Comparison of ENCODE assay signal across 18 cellular contexts in the genomic region with DNA sequence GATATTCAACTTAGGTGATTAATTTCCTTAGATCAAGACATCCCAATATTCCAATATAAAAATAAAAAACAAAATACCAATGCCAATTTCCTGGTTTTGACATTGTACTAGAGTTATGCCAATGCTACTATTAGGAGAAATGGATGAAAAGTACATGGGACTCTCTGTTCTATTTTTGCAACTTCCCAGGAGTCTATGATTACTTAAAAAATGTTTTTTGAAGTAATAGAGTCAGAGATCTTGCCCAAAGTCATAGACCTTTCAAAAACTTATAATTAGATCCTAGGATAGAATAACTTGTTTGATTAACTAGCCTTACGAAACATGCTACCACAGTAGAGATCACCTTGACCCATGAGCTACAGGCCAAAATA.
A peak's percentile ranks its signal among the peaks of the same experiment; 100 is the strongest.
DNase-seq lines count a peak whose midpoint lies in the region; ATAC-seq, FAIRE-seq and TF ChIP-seq lines count a peak whose summit lies in the region.
"Had no signal": no experiment of that assay in that cellular context is flagged by ENCODE, and none has a peak within 500 bp of the region (broad histone marks: within the 10 kb centered on the region; RNA-seq: fewer than 3 reads in every experiment).

No MANE protein-coding gene starts in this region.

- no peak overlapping the region for H3K4me3 Mint-ChIP-seq in astrocyte (ENCODE audit: unreplicated experiment)
- H3K4me3 Mint-ChIP-seq: B cell; CD4-positive, alpha-beta T cell had no signal

- no peak overlapping the region for H3K23ac ChIP-seq in H1 (ENCODE audit: insufficient read length)

- peak; percentile 41 for FAIRE-seq in astrocyte (lab: Jason Lieb, UNC)
- peak; percentile 52 for FAIRE-seq in H1 (lab: Jason Lieb, UNC)
- FAIRE-seq: GM12878 had no signal

- H3K36me3 ChIP-seq in astrocyte (ENCODE audit: insufficient read depth, low read length) (no peaks in the 10 kb centered on the region), H1 (ENCODE audit: control insufficient read depth in 2 of 4, insufficient read depth in 4 of 4, low read length in 3 of 4) (no peaks in the 10 kb centered on the region), gastroesophageal sphincter (no peaks in the 10 kb centered on the region), suprapubic skin (no peaks in the 10 kb centered on the region)
- H3K36me3 ChIP-seq: HAP-1 had no signal

- no peaks in the 10 kb centered on the region for H3K9me3 ChIP-seq in astrocyte (ENCODE audit: insufficient read depth, low read depth, low read length)
- no peaks in the 10 kb centered on the region for H3K9me3 ChIP-seq in H1 (ENCODE audit: insufficient read depth in 2 of 2, low read depth in 1 of 2, low read length in 1 of 2)
- no peaks in the 10 kb centered on the region for H3K9me3 ChIP-seq in gastroesophageal sphincter
- no peaks in the 10 kb centered on the region for H3K9me3 ChIP-seq in suprapubic skin
- H3K9me3 ChIP-seq: HAP-1 had no signal

- no peak overlapping the region for H2AFZ ChIP-seq in astrocyte (ENCODE audit: low read depth, low read length)
- no peak overlapping the region for H2AFZ ChIP-seq in H1 (ENCODE audit: low read length)

- no peak overlapping the region for H2BK120ac ChIP-seq in H1 (replicated peaks; ENCODE audit: low read depth, low read length)

- no peak overlapping the region for H3K56ac ChIP-seq in H1 (replicated peaks; ENCODE audit: insufficient read length, low read depth, low read length)

- H3K27me3 Mint-ChIP-seq in astrocyte (ENCODE audit: low read depth, unreplicated experiment): no peaks in the 10 kb centered on the region

- H3K9me3 Mint-ChIP-seq in astrocyte (ENCODE audit: unreplicated experiment): no peaks in the 10 kb centered on the region
- H3K9me3 Mint-ChIP-seq: CD4-positive, alpha-beta T cell had no signal

- 89% methylated on average over 1 of the region's 1 CpG; no CpG with 5 or more reads in 1 of the 2 experiments for WGBS in H1 (ENCODE audit: extremely low coverage in 1 of 2, insufficient coverage in 1 of 2, insufficient read length in 1 of 2, insufficient replicate concordance in 2 of 2, low coverage in 1 of 2, low lambda C conversion rate in 2 of 2, missing lambda C conversion rate in 1 of 2), 2 experiments
- WGBS in gastroesophageal sphincter (ENCODE audit: low coverage in 1 of 2), 2 donors: 50 to 100% methylated on average over 1 of the region's 1 CpG
- WGBS in suprapubic skin: 92% methylated on average over 1 of the region's 1 CpG

- H3K4me3 ChIP-seq in astrocyte (ENCODE audit: insufficient read depth, low read depth, low read length) (no peak overlapping the region), H1 (ENCODE audit: extremely low read depth in 1 of 4, insufficient read depth in 2 of 4, low read depth in 3 of 4, low read length in 4 of 4) (no peak overlapping the region), gastroesophageal sphincter (no peak overlapping the region), suprapubic skin (no peak overlapping the region)
- H3K4me3 ChIP-seq: GM12878, HAP-1 had no signal

- no peaks in the 10 kb centered on the region for H4K20me1 ChIP-seq in astrocyte (ENCODE audit: insufficient read depth, low read length)
- no peaks in the 10 kb centered on the region for H4K20me1 ChIP-seq in H1 (replicated peaks in 1 of 2; ENCODE audit: control insufficient read depth in 1 of 2, insufficient read depth in 2 of 2, low read length in 2 of 2)

- no peaks in the 10 kb centered on the region for H3K23me2 ChIP-seq in H1 (ENCODE audit: low read depth, low read length)

- H2BK20ac ChIP-seq in H1 (ENCODE audit: low read length): no peak overlapping the region

- no peak overlapping the region for H3K9ac ChIP-seq in astrocyte (ENCODE audit: low read length)
- no peak overlapping the region for H3K9ac ChIP-seq in H1 (replicated peaks in 1 of 4; ENCODE audit: extremely low read depth in 1 of 4, low read depth in 3 of 4, low read length in 3 of 4)

- H3K27ac ChIP-seq in astrocyte (ENCODE audit: low read depth, low read length): no peak overlapping the region
- no peak overlapping the region for H3K27ac ChIP-seq in H1 (ENCODE audit: low read depth, low read length)
- H3K27ac ChIP-seq in gastroesophageal sphincter: no peak overlapping the region
- H3K27ac ChIP-seq in suprapubic skin: peak overlapping the region; percentile 69

- no peak overlapping the region for H3K4me2 ChIP-seq in astrocyte (ENCODE audit: low read length)
- H3K4me2 ChIP-seq in H1 (ENCODE audit: insufficient read depth in 1 of 2, low read depth in 2 of 2, low read length in 2 of 2): no peak overlapping the region

- TF ChIP-seq EP300 in H1 (IDR thresholded peaks at IDR 0.05; ENCODE audit: borderline replicate concordance in 1 of 2, low read depth in 2 of 2, low read length in 2 of 2) (no peak), gastroesophageal sphincter (IDR thresholded peaks at IDR 0.05) (no peak), suprapubic skin (IDR thresholded peaks at IDR 0.05) (no peak)

- H3K4ac ChIP-seq in H1 (replicated peaks; ENCODE audit: insufficient read length, low read depth, low read length): no peak overlapping the region

- DNase-seq in astrocyte (ENCODE audit: low read depth) (no peak), H1 (ENCODE audit: low read depth in 1 of 2, low spot score in 2 of 2) (no peak), suprapubic skin (ENCODE audit: low spot score in 2 of 2) (no peak), superior temporal gyrus (ENCODE audit: extremely low spot score) (no peak), DMS 273 treated with DMSO at 0.1 percent for 48 hours (lab: John Stamatoyannopoulos, UW) (no peak), NCI-H2029 (lab: John Stamatoyannopoulos, UW) (no peak)
- DNase-seq: ACHN; C1 segment of cervical spinal cord; Calu3; CD4-positive, alpha-beta T cell; DMS79; GOT3; IMR-90 had no signal

- no peaks in the 10 kb centered on the region for H3K4me1 Mint-ChIP-seq in astrocyte (ENCODE audit: low read depth, unreplicated experiment)
- H3K4me1 Mint-ChIP-seq: B cell had no signal

- TF ChIP-seq POLR2A in H1 (IDR thresholded peaks at IDR 0.05; ENCODE audit: control extremely low read depth in 1 of 2, low read depth in 2 of 2, low read length in 2 of 2) (no peak), gastroesophageal sphincter (IDR thresholded peaks at IDR 0.05) (no peak), suprapubic skin (IDR thresholded peaks at IDR 0.05) (no peak)

- H2BK15ac ChIP-seq in H1 (ENCODE audit: low read length): no peak overlapping the region

- peak; percentile 55 for ATAC-seq in gastroesophageal sphincter
- ATAC-seq in GM19452 (IDR thresholded peaks at IDR 0.05; ENCODE audit: unreplicated experiment): no peak
- ATAC-seq: GM12878 had no signal

- no peak overlapping the region for H2BK12ac ChIP-seq in H1 (ENCODE audit: low read depth, low read length)

- POLR2A ChIA-PET in H1 (lab: Charles Lee; ENCODE audit: partially characterized antibody): no interaction called here

- H3K18ac ChIP-seq in H1 (ENCODE audit: extremely low read depth, low read length): no peak overlapping the region

- no peak overlapping the region for H2BK5ac ChIP-seq in H1 (ENCODE audit: low read depth, low read length)

- H3K36me3 Mint-ChIP-seq in astrocyte (ENCODE audit: low read depth, unreplicated experiment): no peaks in the 10 kb centered on the region

- H3K27ac Mint-ChIP-seq in astrocyte (ENCODE audit: unreplicated experiment): no peak overlapping the region
- H3K27ac Mint-ChIP-seq: B cell; CD4-positive, alpha-beta T cell had no signal

- no peak overlapping the region for H4K5ac ChIP-seq in H1 (ENCODE audit: insufficient read length, low read depth, low read length)

- no peak overlapping the region for H4K8ac ChIP-seq in H1 (ENCODE audit: extremely low read depth, insufficient read depth, low read length)

- H3K79me2 ChIP-seq in astrocyte (ENCODE audit: insufficient read depth, low read length) (no peaks in the 10 kb centered on the region), H1 (ENCODE audit: control insufficient read depth in 1 of 2, insufficient read depth in 2 of 2, low read length in 2 of 2) (no peaks in the 10 kb centered on the region)

- H3K27me3 ChIP-seq in astrocyte (ENCODE audit: insufficient read depth, low read length) (no peaks in the 10 kb centered on the region), H1 (replicated peaks in 1 of 4; ENCODE audit: control insufficient read depth in 3 of 4, extremely low read depth in 1 of 4, insufficient read depth in 3 of 4, low read length in 3 of 4) (no peaks in the 10 kb centered on the region), gastroesophageal sphincter (no peaks in the 10 kb centered on the region), suprapubic skin (no peaks in the 10 kb centered on the region)

- no peak overlapping the region for H4K91ac ChIP-seq in H1 (replicated peaks; ENCODE audit: insufficient read length, low read length)

- H3K4me1 ChIP-seq in astrocyte (ENCODE audit: insufficient read depth, low read length) (no peaks in the 10 kb centered on the region), H1 (replicated peaks in 1 of 4; ENCODE audit: control insufficient read depth in 3 of 4, insufficient read depth in 4 of 4, low read length in 3 of 4) (no peaks in the 10 kb centered on the region), gastroesophageal sphincter (no peaks in the 10 kb centered on the region), suprapubic skin (peaks cover 14% of the 10 kb centered on the region)
- H3K4me1 ChIP-seq: HAP-1 had no signal

- TF ChIP-seq RAD21 in H1 (IDR thresholded peaks at IDR 0.05 in 1 of 2, conservative IDR thresholded peaks at IDR 0.05 in 1 of 2; ENCODE audit: low read depth in 2 of 2, low read length in 2 of 2): no peak

- no peak overlapping the region for H3K14ac ChIP-seq in H1 (ENCODE audit: insufficient read length)

- TF ChIP-seq CTCF in astrocyte (IDR thresholded peaks at IDR 0.05; ENCODE audit: insufficient read depth, low read depth, low read length) (no peak), H1 (IDR thresholded peaks at IDR 0.05; ENCODE audit: control extremely low read depth in 1 of 3, insufficient read depth in 1 of 3, low read depth in 1 of 3, low read length in 3 of 3) (no peak), gastroesophageal sphincter (IDR thresholded peaks at IDR 0.05) (no peak), suprapubic skin (IDR thresholded peaks at IDR 0.05) (no peak)

- no peaks in the 10 kb centered on the region for H3K79me1 ChIP-seq in H1 (ENCODE audit: low read depth, low read length)

- no peak overlapping the region for H2AK5ac ChIP-seq in H1 (ENCODE audit: low read depth, low read length)

- CTCF ChIA-PET in H1 (lab: Charles Lee; ENCODE audit: partially characterized antibody): interaction anchor here (0.6 to 1.1 kb wide), 2 partner anchors 114 to 168 kb away, joined by 4 read pairs; no protein-coding TSS in a partner anchor

TF ChIP-seq in H1, 55 proteins besides CTCF, POLR2A, EP300 and RAD21 (continues in another document):
- TF ChIP-seq ASH2L (IDR thresholded peaks at IDR 0.05; ENCODE audit: low read length) (no peak), FOSL1 (IDR thresholded peaks at IDR 0.05; ENCODE audit: insufficient read depth, low read depth, low read length) (no peak), RFX5 (IDR thresholded peaks at IDR 0.05; ENCODE audit: borderline replicate concordance, low read depth, low read length) (no peak), HDAC6 (IDR thresholded peaks at IDR 0.05; ENCODE audit: low read depth, low read length) (no peak), POLR2AphosphoS5 (IDR thresholded peaks at IDR 0.05; ENCODE audit: low read depth, low read length) (no peak), GABPA (IDR thresholded peaks at IDR 0.05; ENCODE audit: borderline replicate concordance, insufficient read depth, low read length) (no peak), TBP (IDR thresholded peaks at IDR 0.05; ENCODE audit: low read depth, low read length) (no peak)
